ENCODE assay signal across 22 cellular contexts in genomic region chr7:55363386-55364170, GRCh38. TPM values are rescaled to one million over a fixed set of nuclear protein-coding genes. Genes with fewer than 3 reads are reported as not detected.
A peak's percentile ranks its signal among the peaks of the same experiment; 100 is the strongest.
DNase-seq lines count a peak whose midpoint lies in the region; ATAC-seq and TF ChIP-seq lines count a peak whose summit lies in the region.
"Had no signal": no experiment of that assay in that cellular context is flagged by ENCODE, and none has a peak within 500 bp of the region (broad histone marks: within the 10 kb centered on the region; RNA-seq: fewer than 3 reads in every experiment).

No MANE protein-coding gene starts in this region.

- no peak for TF ChIP-seq EP300 in neural cell (conservative IDR thresholded peaks at IDR 0.05; ENCODE audit: poor library complexity, severe bottlenecking)

- BruUV-seq in mammary epithelial cell (replicated peaks; lab: Mats Ljungman, UMichigan): no TSS peak

- 85% methylated on average over 13 of the region's 25 CpGs for WGBS in mammary epithelial cell (ENCODE audit: low coverage, missing lambda C conversion rate)
- 58 to 77% methylated on average over 20 to 25 of the region's 25 CpGs for WGBS in testis, 2 donors

- peaks cover 13% of the 10 kb centered on the region for H3K36me3 Mint-ChIP-seq in CD8-positive, alpha-beta T cell
- H3K36me3 Mint-ChIP-seq in GM23338 (ENCODE audit: low read depth): peaks cover 8% of the 10 kb centered on the region; the same call in 2 of the 3 replicates
- H3K36me3 Mint-ChIP-seq in naive thymus-derived CD4-positive, alpha-beta T cell: peaks cover 0 to 4% (median 0%) of the 10 kb centered on the region in 5 donors

- H3K9ac ChIP-seq in mammary epithelial cell (ENCODE audit: insufficient read depth, low read length) (no peak overlapping the region), neural cell (ENCODE audit: low read length) (peak overlapping the region; percentile 98)

- peaks cover 3% of the 10 kb centered on the region for H3K27me3 Mint-ChIP-seq in CD8-positive, alpha-beta T cell (ENCODE audit: low read depth)
- peaks cover 10% of the 10 kb centered on the region for H3K27me3 Mint-ChIP-seq in GM23338 (ENCODE audit: insufficient read depth, low read depth, poor library complexity)
- H3K27me3 Mint-ChIP-seq in naive thymus-derived CD4-positive, alpha-beta T cell: peaks cover 4 to 11% (median 6%) of the 10 kb centered on the region in 5 donors
- H3K27me3 Mint-ChIP-seq: stimulated activated naive CD8-positive, alpha-beta T cell treated with anti-CD3 and anti-CD28 coated beads, Interleukin-15, Interleukin-2, amounts not matched to agents 100 ng/mL and 50 ng/mL, for 24 hours had no signal

- H3F3A ChIP-seq in GM23338 (replicated peaks; ENCODE audit: low read depth) (no peaks in the 10 kb centered on the region), neural cell (ENCODE audit: insufficient read depth, low read length, poor library complexity, severe bottlenecking) (no peaks in the 10 kb centered on the region)

- intact Hi-C loops in CD8-positive, alpha-beta T cell (cut with DNase I, micrococcal nuclease): loop anchor here in 1 of 2 experiments (2.0 kb wide), 1 partner anchor 209 kb away; the partner anchor contains the start of gene VOPP1
- intact Hi-C loops in mammary epithelial cell (cut with micrococcal nuclease): loop anchor here (2.0 kb wide), 1 partner anchor 83 kb away; no protein-coding TSS in a partner anchor
- intact Hi-C loops in testis (cut with DNase I; ENCODE audit: low total_unique reads): no loop called here
- intact Hi-C loops in naive thymus-derived CD4-positive, alpha-beta T cell (cut with micrococcal nuclease): loop anchor here in 1 of 2 donors (2.0 kb wide), 1 partner anchor 105 kb away; no protein-coding TSS in a partner anchor

- H4K20me1 ChIP-seq in GM23338 (replicated peaks; ENCODE audit: insufficient read depth) (no peaks in the 10 kb centered on the region), mammary epithelial cell (ENCODE audit: insufficient read depth, low read length) (no peaks in the 10 kb centered on the region), neural cell (ENCODE audit: insufficient read depth) (no peaks in the 10 kb centered on the region)

- POLR2A ChIA-PET in CD8-positive, alpha-beta T cell (lab: Charles Lee): no interaction called here
- POLR2A ChIA-PET in naive thymus-derived CD4-positive, alpha-beta T cell (lab: Charles Lee): interaction anchor here (0.6 to 2.1 kb wide), 3 partner anchors 9 to 738 kb away, joined by 3 to 6 read pairs (median 4); no protein-coding TSS in a partner anchor

- peaks cover 28% of the 10 kb centered on the region for H3K4me1 Mint-ChIP-seq in CD8-positive, alpha-beta T cell (ENCODE audit: low read depth)
- H3K4me1 Mint-ChIP-seq in GM23338: peaks cover 17% of the 10 kb centered on the region
- peaks cover 9 to 27% (median 14%) of the 10 kb centered on the region in 7 donors for H3K4me1 Mint-ChIP-seq in naive thymus-derived CD4-positive, alpha-beta T cell

- no peak overlapping the region for H3K4me2 ChIP-seq in GM23338
- H3K4me2 ChIP-seq in mammary epithelial cell (ENCODE audit: insufficient read depth, low read depth, low read length): no peak overlapping the region
- H3K4me2 ChIP-seq in neural cell (ENCODE audit: low read length): no peak overlapping the region

- H3K36me3 ChIP-seq in CD8-positive, alpha-beta T cell (ENCODE audit: insufficient read depth, low read length): no peaks in the 10 kb centered on the region
- no peaks in the 10 kb centered on the region for H3K36me3 ChIP-seq in GM23338 (ENCODE audit: insufficient read depth)
- no peaks in the 10 kb centered on the region for H3K36me3 ChIP-seq in mammary epithelial cell (ENCODE audit: insufficient read depth, low read length)
- no peaks in the 10 kb centered on the region for H3K36me3 ChIP-seq in neural cell (ENCODE audit: insufficient read depth, low read length)
- H3K36me3 ChIP-seq in testis (ENCODE audit: low read depth, missing control alignments): no peaks in the 10 kb centered on the region
- peaks cover 0 to 11% (median 0%) of the 10 kb centered on the region in 3 experiments for H3K36me3 ChIP-seq in naive thymus-derived CD4-positive, alpha-beta T cell (ENCODE audit: control insufficient read depth in 2 of 3, insufficient read depth in 3 of 3, low read length in 3 of 3)
- H3K36me3 ChIP-seq: lower lobe of right lung, upper lobe of left lung had no signal

- H3K9me3 ChIP-seq in CD8-positive, alpha-beta T cell (ENCODE audit: low read length): no peaks in the 10 kb centered on the region
- no peaks in the 10 kb centered on the region for H3K9me3 ChIP-seq in mammary epithelial cell (replicated peaks; ENCODE audit: insufficient read depth, low read length)
- H3K9me3 ChIP-seq in neural cell (ENCODE audit: low read length): no peaks in the 10 kb centered on the region
- no peaks in the 10 kb centered on the region for H3K9me3 ChIP-seq in testis
- H3K9me3 ChIP-seq in naive thymus-derived CD4-positive, alpha-beta T cell (ENCODE audit: control insufficient read depth in 2 of 3, low read length in 3 of 3): no peaks in the 10 kb centered on the region
- H3K9me3 ChIP-seq: lower lobe of right lung, upper lobe of left lung had no signal

- TF ChIP-seq RAD21 in neural cell (conservative IDR thresholded peaks at IDR 0.05): no peak

- no peak overlapping the region for H3K27ac ChIP-seq in CD8-positive, alpha-beta T cell (ENCODE audit: low read depth, low read length)
- H3K27ac ChIP-seq in GM23338 (ENCODE audit: low read depth) (no peak overlapping the region), mammary epithelial cell (ENCODE audit: insufficient read depth, low read depth, low read length) (no peak overlapping the region), neural cell (ENCODE audit: low read length) (peak overlapping the region; percentile 99), testis (no peak overlapping the region)
- H3K27ac ChIP-seq in naive thymus-derived CD4-positive, alpha-beta T cell (ENCODE audit: low read depth, low read length): no peak overlapping the region
- H3K27ac ChIP-seq: lower lobe of right lung, upper lobe of left lung had no signal

- peaks cover 27% of the 10 kb centered on the region for H3K4me1 ChIP-seq in CD8-positive, alpha-beta T cell (ENCODE audit: insufficient read depth, low read length)
- H3K4me1 ChIP-seq in GM23338 (ENCODE audit: insufficient read depth) (peaks cover 6% of the 10 kb centered on the region; the same call in 1 of the 2 replicates), mammary epithelial cell (ENCODE audit: insufficient read depth, low read length) (peaks cover 17% of the 10 kb centered on the region), testis (peaks cover 14% of the 10 kb centered on the region)
- peaks cover 6 to 10% of the 10 kb centered on the region in 2 donors for H3K4me1 ChIP-seq in naive thymus-derived CD4-positive, alpha-beta T cell (ENCODE audit: control insufficient read depth in 2 of 2, insufficient read depth in 2 of 2, low read length in 2 of 2)

- no peak for ATAC-seq in CD8-positive, alpha-beta T cell
- no peak for ATAC-seq in GM23338
- no peak for ATAC-seq in naive thymus-derived CD4-positive, alpha-beta T cell
- ATAC-seq in HG02571 (IDR thresholded peaks at IDR 0.05; ENCODE audit: unreplicated experiment): no peak
- ATAC-seq: activated CD8-positive, alpha-beta memory T cell treated with anti-CD3 and anti-CD28 coated beads, Interleukin-2, amount 10 ng/mL, durations not matched to agents 7 days and 5 days; lower lobe of right lung; SK-N-SH treated with all-trans-retinoic acid at 6 μM for 48 hours had no signal

- TF ChIP-seq POLR2A in testis (IDR thresholded peaks at IDR 0.05): no peak

- no peaks in the 10 kb centered on the region for H3K27me3 ChIP-seq in CD8-positive, alpha-beta T cell (ENCODE audit: insufficient read depth, low read length)
- H3K27me3 ChIP-seq in GM23338 (ENCODE audit: insufficient read depth) (no peaks in the 10 kb centered on the region), mammary epithelial cell (ENCODE audit: insufficient read depth, low read length) (no peaks in the 10 kb centered on the region), neural cell (ENCODE audit: insufficient read depth, low read depth, low read length) (no peaks in the 10 kb centered on the region), testis (no peaks in the 10 kb centered on the region)
- no peaks in the 10 kb centered on the region for H3K27me3 ChIP-seq in naive thymus-derived CD4-positive, alpha-beta T cell (ENCODE audit: control insufficient read depth in 2 of 2, insufficient read depth in 2 of 2, low read length in 2 of 2)
- H3K27me3 ChIP-seq: upper lobe of left lung had no signal

- H3K4me3 ChIP-seq in CD8-positive, alpha-beta T cell (ENCODE audit: low read depth, low read length): no peak overlapping the region
- H3K4me3 ChIP-seq in GM23338 (no peak overlapping the region), mammary epithelial cell (replicated peaks in 1 of 3; ENCODE audit: insufficient read depth in 1 of 3, low read depth in 2 of 3, low read length in 3 of 3) (no peak overlapping the region), neural cell (ENCODE audit: low read length) (no peak overlapping the region), testis (no peak overlapping the region)
- H3K4me3 ChIP-seq in naive thymus-derived CD4-positive, alpha-beta T cell (ENCODE audit: low read length): no peak overlapping the region
- H3K4me3 ChIP-seq: lower lobe of right lung, upper lobe of left lung had no signal

- in situ Hi-C loops in mammary epithelial cell (cut with MboI; ENCODE audit: low sequenced_read_pairs in 2 of 2): no loop called here

- no peak for DNase-seq in CD8-positive, alpha-beta T cell
- DNase-seq in GM23338 (ENCODE audit: low spot score) (no peak), mammary epithelial cell (no peak), testis (no peak), 8988T (no peak)
- no peak for DNase-seq in naive thymus-derived CD4-positive, alpha-beta T cell
- DNase-seq: activated CD4-positive, alpha-beta T cell treated with anti-CD3 and anti-CD28 coated beads for 1 hour; activated CD8-positive, alpha-beta memory T cell treated with anti-CD3 and anti-CD28 coated beads, Interleukin-2, amount 10 ng/mL, durations not matched to agents 7 days and 5 days; COR-L47; dermis blood vessel endothelial cell; IMR-90; lower lobe of right lung; NCI-H1436; NCI-H524; posterior cingulate gyrus; RPMI8226; stimulated activated CD4-positive, alpha-beta T cell treated with anti-CD3 and anti-CD28 coated beads, Interleukin-2, amount 100 ng/mL, for 24 hours had no signal

- H3K9me2 ChIP-seq in GM23338 (ENCODE audit: insufficient read depth): no peaks in the 10 kb centered on the region
- H3K9me2 ChIP-seq in neural cell (ENCODE audit: insufficient read depth, low read length): no peaks in the 10 kb centered on the region

- H3K4me3 Mint-ChIP-seq in CD8-positive, alpha-beta T cell: peak overlapping the region; percentile 96
- 0 out of 3 replicates have a peak overlapping the region, but pooled peaks have one; percentile 94 for H3K4me3 Mint-ChIP-seq in GM23338
- peak overlapping the region in 3 of 10 donors; percentile 33 to 98 (median 95) for H3K4me3 Mint-ChIP-seq in naive thymus-derived CD4-positive, alpha-beta T cell

- no peaks in the 10 kb centered on the region for H3K9me3 Mint-ChIP-seq in CD8-positive, alpha-beta T cell
- H3K9me3 Mint-ChIP-seq in GM23338: peaks cover 2% of the 10 kb centered on the region; the same call in 1 of the 3 replicates
- peaks cover 0 to 5% (median 0%) of the 10 kb centered on the region in 11 donors for H3K9me3 Mint-ChIP-seq in naive thymus-derived CD4-positive, alpha-beta T cell
- H3K9me3 Mint-ChIP-seq: stimulated activated naive CD8-positive, alpha-beta T cell treated with anti-CD3 and anti-CD28 coated beads, Interleukin-15, Interleukin-2, amounts not matched to agents 100 ng/mL and 50 ng/mL, for 24 hours had no signal

- CTCF ChIA-PET in CD8-positive, alpha-beta T cell (lab: Charles Lee): interaction anchor here (0.6 to 1.7 kb wide), 2 partner anchors 108 to 694 kb away, joined by 3 read pairs; no protein-coding TSS in a partner anchor
- CTCF ChIA-PET in mammary epithelial cell (lab: Charles Lee; ENCODE audit: low non-redundant PET): no interaction called here
- CTCF ChIA-PET in naive thymus-derived CD4-positive, alpha-beta T cell (lab: Charles Lee): no interaction called here

- dilution Hi-C loops in mammary epithelial cell (cut with HindIII; ENCODE audit: low sequenced_read_pairs): no loop called here

- H3K27ac Mint-ChIP-seq in CD8-positive, alpha-beta T cell: no peak overlapping the region
- no peak overlapping the region for H3K27ac Mint-ChIP-seq in GM23338
- peak overlapping the region in 1 of 9 donors; percentile 19 for H3K27ac Mint-ChIP-seq in naive thymus-derived CD4-positive, alpha-beta T cell
- H3K27ac Mint-ChIP-seq: activated CD8-positive, alpha-beta memory T cell treated with anti-CD3 and anti-CD28 coated beads, Interleukin-2, amount 10 ng/mL, durations not matched to agents 7 days and 5 days; stimulated activated naive CD8-positive, alpha-beta T cell treated with anti-CD3 and anti-CD28 coated beads, Interleukin-15, Interleukin-2, amounts not matched to agents 100 ng/mL and 50 ng/mL, for 24 hours had no signal

- no peaks in the 10 kb centered on the region for H3K79me2 ChIP-seq in GM23338 (replicated peaks; ENCODE audit: insufficient read depth)
- H3K79me2 ChIP-seq in mammary epithelial cell (ENCODE audit: insufficient read depth, low read length): peaks cover 27% of the 10 kb centered on the region
- no peaks in the 10 kb centered on the region for H3K79me2 ChIP-seq in neural cell (replicated peaks; ENCODE audit: insufficient read depth, low read length)

- H2AFZ ChIP-seq in GM23338: no peak overlapping the region
- peak overlapping the region; percentile 97 for H2AFZ ChIP-seq in mammary epithelial cell (ENCODE audit: low read depth, low read length)
- H2AFZ ChIP-seq in neural cell (ENCODE audit: low read depth, low read length): no peak overlapping the region

- TF ChIP-seq CTCF in CD8-positive, alpha-beta T cell (IDR thresholded peaks at IDR 0.05): no peak
- TF ChIP-seq CTCF in GM23338 (conservative IDR thresholded peaks at IDR 0.05; ENCODE audit: low read depth in 2 of 2) (no peak), mammary epithelial cell (conservative IDR thresholded peaks at IDR 0.05 in 1 of 2, IDR thresholded peaks at IDR 0.05 in 1 of 2; ENCODE audit: extremely low read depth in 1 of 2, insufficient read depth in 1 of 2, low read depth in 1 of 2, low read length in 2 of 2) (no peak), neural cell (IDR thresholded peaks at IDR 0.05; ENCODE audit: poor library complexity, severe bottlenecking) (no peak), testis (IDR thresholded peaks at IDR 0.05) (no peak)

RNA-seq across cellular contexts. Expression of gene LANCL2, which starts 1.6 kb away (rescaled TPM):
- 10 to 100 TPM; 10.3 to 10.5 TPM for total RNA-seq in CD8-positive, alpha-beta T cell
- 9.8 and 10.7 TPM in 2 replicates for total RNA-seq in GM23338 (2014; rRNA removed; shearing (Covaris generic))
- polyA plus RNA-seq in GM23338 (2016; fragmentation: Nextera tagmentation; extraction: Ambion mirVana) (7.3 and 7.9 TPM in 2 replicates), mammary epithelial cell (16.6 TPM), neural cell (51.2 and 59.3 TPM in 2 replicates), testis (ENCODE audit: insufficient read depth, low read depth, low replicate concordance) (59.7 TPM)
- total RNA-seq in mammary epithelial cell (10 to 100 TPM; 12.7 to 13.5 TPM), testis (10 to 100 TPM; 49.0 to 50.5 TPM)
- polyA minus RNA-seq in mammary epithelial cell (22.6 TPM), neural cell (70.8 and 73.4 TPM in 2 replicates)
- total RNA-seq in naive thymus-derived CD4-positive, alpha-beta T cell: 10 to 100 TPM in 2 of 5 experiments, 1 to 10 TPM in 3; 4.8 to 10.5 (median 7.4) TPM
- polyA plus RNA-seq in naive thymus-derived CD4-positive, alpha-beta T cell: 1 to 10 TPM; 8.2 to 9.0 TPM
